ENCODE assay signal across 8 cellular contexts in genomic region chr11:46119053-46119351, GRCh38.
DNase-seq lines count a peak whose midpoint lies in the region; FAIRE-seq and TF ChIP-seq lines count a peak whose summit lies in the region.

No MANE protein-coding gene starts in this region.

- peak overlapping the region; percentile 64 for H3K9ac ChIP-seq in HUES48 (ENCODE audit: low read depth, low read length)

- no peaks in the 10 kb centered on the region for H3K9me3 ChIP-seq in HUES48 (ENCODE audit: control insufficient read depth, insufficient read depth, low read length)
- no peaks in the 10 kb centered on the region for H3K9me3 ChIP-seq in muscle layer of duodenum (ENCODE audit: control insufficient read depth in 1 of 2, low read length in 2 of 2)

- H3K36me3 ChIP-seq in HUES48 (ENCODE audit: control insufficient read depth, insufficient read depth, low read length) (no peaks in the 10 kb centered on the region), muscle layer of duodenum (ENCODE audit: control insufficient read depth in 1 of 2, insufficient read depth in 2 of 2, low read length in 2 of 2) (no peaks in the 10 kb centered on the region)

- CTCF ChIA-PET in AG04449 (lab: Yijun Ruan, JAX) = interaction anchor here (0.7 to 1.3 kb wide), 2 partner anchors 154 to 190 kb away, joined by 3 read pairs; no protein-coding TSS in a partner anchor

- DNase-seq in AG04449 (ENCODE audit: low read depth, low spot score) (no peak), cardiac fibroblast (ENCODE audit: low read depth in 2 of 2) (no peak), anterior cingulate cortex (lab: John Stamatoyannopoulos, UW) (no peak), AML-193 (lab: John Stamatoyannopoulos, UW) (no peak), urothelium cell line (ENCODE audit: low spot score) (no peak), cerebellar nuclear complex (lab: John Stamatoyannopoulos, UW) (no peak)

- H3K4me1 ChIP-seq in HUES48 (ENCODE audit: control insufficient read depth, insufficient read depth, low read length) (peaks cover 27% of the 10 kb centered on the region), muscle layer of duodenum (ENCODE audit: control insufficient read depth in 1 of 2, insufficient read depth in 2 of 2, low read length in 2 of 2) (peaks cover 7 to 26% of the 10 kb centered on the region in 2 donors)

- H3K27me3 ChIP-seq in HUES48 (ENCODE audit: control insufficient read depth, insufficient read depth, low read length) (no peaks in the 10 kb centered on the region), muscle layer of duodenum (ENCODE audit: low read depth, low read length) (no peaks in the 10 kb centered on the region)

- H3K4me3 ChIP-seq in AG04449 (ENCODE audit: low read depth, low read length) = peak overlapping the region; percentile 64
- peak overlapping the region; percentile 83 for H3K4me3 ChIP-seq in HUES48 (ENCODE audit: low read depth, low read length)
- peak overlapping the region; percentile 67 to 68 for H3K4me3 ChIP-seq in cardiac fibroblast (replicated peaks in 1 of 2; ENCODE audit: low read depth in 2 of 2, low read length in 2 of 2)
- peak overlapping the region; percentile 70 to 90 for H3K4me3 ChIP-seq in muscle layer of duodenum (ENCODE audit: low read depth in 1 of 2, low read length in 2 of 2)

- TF ChIP-seq CTCF in AG04449 (IDR thresholded peaks at IDR 0.05; ENCODE audit: insufficient read depth, low read length, missing control alignments) (no peak), cardiac fibroblast (IDR thresholded peaks at IDR 0.05; ENCODE audit: low read depth, low read length) (no peak)

- FAIRE-seq in urothelium cell line (lab: Jason Lieb, UNC) = no peak

- POLR2A ChIA-PET in AG04449 (lab: Yijun Ruan, JAX) = no interaction called here

- H3K27ac ChIP-seq in HUES48 (ENCODE audit: low read depth, low read length) (peak overlapping the region; percentile 95), muscle layer of duodenum (ENCODE audit: low read length) (peak overlapping the region; percentile 81)
